ENCODE assay signal across 22 cellular contexts in the genomic region with DNA sequence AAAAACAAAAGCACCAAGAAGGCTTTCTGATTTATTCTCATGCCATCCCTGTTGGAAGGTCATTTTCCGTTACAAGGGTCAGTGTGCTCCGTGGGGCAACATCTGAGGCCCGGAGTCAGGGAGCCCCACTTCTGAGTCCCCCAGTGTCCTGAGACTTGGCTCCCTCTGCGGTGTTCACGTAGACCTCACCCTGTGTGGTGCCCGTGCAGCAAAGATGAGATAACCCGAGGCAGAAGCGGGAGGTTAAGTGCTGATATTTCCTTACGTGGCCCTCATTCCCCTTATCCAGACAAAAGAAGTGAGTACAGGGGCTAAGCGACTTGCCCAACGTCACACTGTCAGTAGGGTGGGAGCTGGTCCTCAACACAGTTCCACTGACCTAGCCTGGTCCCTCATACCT. TPM values are rescaled to one million over a fixed set of nuclear protein-coding genes. Genes with fewer than 3 reads are reported as not detected.
"Had no signal": no experiment of that assay in that cellular context is flagged by ENCODE, and none has a peak within 500 bp of the region (broad histone marks: within the 10 kb centered on the region; RNA-seq: fewer than 3 reads in every experiment).

No MANE protein-coding gene starts in this region.

- H3K4me3 Mint-ChIP-seq: activated naive CD4-positive, alpha-beta T cell treated with anti-CD3 and anti-CD28 coated beads for 36 hours had no signal

- DNase-seq: activated CD4-positive, alpha-beta T cell treated with anti-CD3 and anti-CD28 coated beads for 1 hour; activated CD4-positive, alpha-beta T cell treated with anti-CD3 and anti-CD28 coated beads, Interleukin-2, amount 50 U/mL, for 1 hour; activated naive CD4-positive, alpha-beta T cell treated with anti-CD3 and anti-CD28 coated beads for 36 hours; activated T-cell treated with anti-CD3 and anti-CD28 coated beads, Interleukin-2, amount 50 U/mL, for 48 hours; amygdala; cerebellar nuclear complex; heart left ventricle; midbrain; nucleus accumbens; stimulated activated CD4-positive, alpha-beta T cell treated with anti-CD3 and anti-CD28 coated beads, Interleukin-4, amount 100 ng/mL, for 24 hours; stimulated activated naive CD8-positive, alpha-beta T cell treated with anti-CD3 and anti-CD28 coated beads, Interleukin-15, Interleukin-2, amounts not matched to agents 100 U/mL and 50 U/mL, for 24 hours; T-helper 1 cell; T-helper 9 cell; upper lobe of left lung had no signal

- H3K4me1 Mint-ChIP-seq: nephron had no signal

- H3K4me3 ChIP-seq: coronary artery, heart left ventricle, lung, upper lobe of left lung had no signal

- H3K36me3 ChIP-seq: heart left ventricle, upper lobe of left lung had no signal

- ATAC-seq: heart left ventricle; stimulated activated naive CD8-positive, alpha-beta T cell treated with anti-CD3 and anti-CD28 coated beads, Interleukin-15, Interleukin-2, amounts not matched to agents 100 U/mL and 50 U/mL, for 24 hours had no signal

- FAIRE-seq: bronchial epithelial cell, endometrium, keratinocyte had no signal

- H3K27ac Mint-ChIP-seq: activated naive CD4-positive, alpha-beta T cell treated with anti-CD3 and anti-CD28 coated beads for 36 hours; nephron had no signal

- H3K27ac ChIP-seq: coronary artery, upper lobe of left lung had no signal

RNA-seq across cellular contexts. Expression of a gene that starts 3.5 kb away (rescaled TPM):
- total RNA-seq: bronchial epithelial cell, epithelial cell of proximal tubule, fibroblast of villous mesenchyme had no signal
- polyA plus RNA-seq: keratinocyte had no signal
